Comparison of ENCODE assay signal across 23 cellular contexts in the genomic region with DNA sequence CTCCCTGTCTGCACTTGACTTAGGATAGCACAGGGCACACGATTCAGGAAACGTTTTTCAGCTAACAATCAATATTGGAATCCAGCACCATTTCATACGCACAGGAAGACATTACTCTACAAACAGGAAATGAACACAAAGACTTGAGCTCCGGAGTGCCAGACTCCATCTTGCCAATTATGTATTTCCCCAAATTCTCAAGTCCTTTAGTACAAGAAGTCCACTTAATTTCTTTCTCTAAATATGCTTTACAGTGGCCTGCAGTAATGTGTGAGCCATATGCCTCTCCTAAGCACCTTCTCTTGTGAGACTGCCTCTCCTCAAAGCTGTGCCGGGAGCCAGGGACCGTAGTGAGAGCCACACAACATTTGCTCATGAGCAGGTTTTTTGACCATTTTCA.
"Had no signal": no experiment of that assay in that cellular context is flagged by ENCODE, and none has a peak within 500 bp of the region (broad histone marks: within the 10 kb centered on the region; RNA-seq: fewer than 3 reads in every experiment).

No MANE protein-coding gene starts in this region.

- ATAC-seq: activated naive CD4-positive, alpha-beta T cell treated with anti-CD3 and anti-CD28 coated beads, Interleukin-2, amount 50 U/mL, for 72 hours; activated naive CD8-positive, alpha-beta T cell treated with anti-CD3 and anti-CD28 coated beads, Interleukin-2, amount 50 U/mL, for 24 hours; activated T-cell treated with anti-CD3 and anti-CD28 coated beads, Interleukin-2, amount 50 U/mL, for 4 hours; body of pancreas; T-helper 17 cell had no signal

- DNase-seq: activated CD4-positive, alpha-beta memory T cell treated with anti-CD3 and anti-CD28 coated beads for 36 hours; activated CD4-positive, alpha-beta T cell treated with anti-CD3 and anti-CD28 coated beads, Interleukin-2, amount 10 ng/mL, durations not matched to agents 7 days and 5 days; activated CD4-positive, CD25-positive, alpha-beta regulatory T cell; activated CD8-positive, alpha-beta memory T cell treated with anti-CD3 and anti-CD28 coated beads for 24 hours; activated effector memory CD4-positive, alpha-beta T cell treated with anti-CD3 and anti-CD28 coated beads, Interleukin-2, amount 50 U/mL, for 16 hours; activated naive CD4-positive, alpha-beta T cell treated with Interleukin-2 at 50 U/mL for 16 hours; activated naive CD8-positive, alpha-beta T cell treated with anti-CD3 and anti-CD28 coated beads, Interleukin-2, amount 50 U/mL, for 24 hours; activated T-cell treated with anti-CD3 and anti-CD28 coated beads, Interleukin-2, amount 50 U/mL, for 4 hours; amniotic stem cell; body of pancreas; MV-4-11; NCI-H1092 treated with DMSO at 0.1 percent for 48 hours; NCI-H1417 treated with DMSO at 0.1 percent for 48 hours; NCI-H1694; NCI-H2029; NCI-H446; NCI-H524; SHP77 treated with DMSO at 0.1 percent for 48 hours; T-helper 17 cell; T-helper 9 cell had no signal

- H3K4me2 ChIP-seq: KMS-11 had no signal

- H3K9ac ChIP-seq: KMS-11 had no signal

- H3K27me3 ChIP-seq: ascending aorta, body of pancreas had no signal

- H3K27ac ChIP-seq: ascending aorta, body of pancreas, KMS-11 had no signal

- H3K4me3 ChIP-seq: ascending aorta, body of pancreas had no signal

- H3K9me3 ChIP-seq: ascending aorta had no signal

- H3K4me1 ChIP-seq: ascending aorta, body of pancreas had no signal

- H3K36me3 ChIP-seq: ascending aorta had no signal
